In genomic region chr1:25922064-25922632, GRCh38 we compare ENCODE assay signal across 8 cellular contexts. TPM values are rescaled to one million over a fixed set of nuclear protein-coding genes. Genes with fewer than 3 reads are reported as not detected.
DNase-seq lines count a peak whose midpoint lies in the region; ATAC-seq and TF ChIP-seq lines count a peak whose summit lies in the region.

No MANE protein-coding gene starts in this region.

- no peak for TF ChIP-seq CTCF in DND-41 (IDR thresholded peaks at IDR 0.05; ENCODE audit: borderline replicate concordance, extremely low read depth, low read length, poor library complexity, severe bottlenecking)
- no peak for TF ChIP-seq CTCF in epithelial cell of proximal tubule (conservative IDR thresholded peaks at IDR 0.05; ENCODE audit: low read depth, low read length)

- peak overlapping the region; percentile 59 for H3K4me2 ChIP-seq in DND-41 (ENCODE audit: insufficient read depth, low read length)
- peak overlapping the region; percentile 96 for H3K4me2 ChIP-seq in trophoblast cell (ENCODE audit: low read length)

- no peaks in the 10 kb centered on the region for H3K79me2 ChIP-seq in DND-41 (ENCODE audit: insufficient read depth, low read length)
- peaks cover 4% of the 10 kb centered on the region for H3K79me2 ChIP-seq in trophoblast cell (ENCODE audit: control insufficient read depth, insufficient read depth, low read length, poor library complexity)

- H3K36me3 ChIP-seq in DND-41 (ENCODE audit: insufficient read depth, low read length) (no peaks in the 10 kb centered on the region), trophoblast cell (ENCODE audit: control insufficient read depth in 1 of 2, insufficient read depth in 2 of 2, low read length in 2 of 2) (no peaks in the 10 kb centered on the region)

- H3K18ac ChIP-seq in trophoblast cell (ENCODE audit: low read length): no peak overlapping the region

- H4K20me1 ChIP-seq in DND-41 (ENCODE audit: insufficient read depth, low read length): no peaks in the 10 kb centered on the region

- H2AK5ac ChIP-seq in trophoblast cell (ENCODE audit: low read length): no peak overlapping the region

- H2BK5ac ChIP-seq in trophoblast cell (ENCODE audit: low read depth, low read length, poor library complexity): no peak overlapping the region

- H4K91ac ChIP-seq in trophoblast cell (ENCODE audit: low read depth, low read length): peak overlapping the region; percentile 84

- DNase-seq in DND-41 (no peak), NCI-H748 treated with DMSO at 0.1 percent for 48 hours (lab: John Stamatoyannopoulos, UW) (peak; percentile 45), epithelial cell of proximal tubule (ENCODE audit: low read depth) (no peak), trophoblast cell (peak in 1 of 2 donors; percentile 40), MV-4-11 (lab: John Stamatoyannopoulos, UW) (no peak), hepatic stellate cell (ENCODE audit: low spot score) (no peak)

- peak overlapping the region; percentile 47; the same call in 1 of the 2 replicates for H2AFZ ChIP-seq in DND-41 (ENCODE audit: low read depth, low read length)
- peak overlapping the region; percentile 82 for H2AFZ ChIP-seq in trophoblast cell (ENCODE audit: insufficient read depth, low read length, poor library complexity)

- H3K27me3 ChIP-seq in DND-41 (ENCODE audit: insufficient read depth, low read length, poor library complexity) (peaks cover 21% of the 10 kb centered on the region), trophoblast cell (ENCODE audit: insufficient read depth, low read length) (no peaks in the 10 kb centered on the region)

- H3K14ac ChIP-seq in trophoblast cell (ENCODE audit: low read length): peak overlapping the region; percentile 79

- no peak overlapping the region for H3K4ac ChIP-seq in trophoblast cell (ENCODE audit: low read depth, low read length)

- H3K9me3 ChIP-seq in DND-41 (ENCODE audit: insufficient read depth, low read length, severe bottlenecking) (no peaks in the 10 kb centered on the region), trophoblast cell (ENCODE audit: insufficient read depth, low read depth, low read length) (no peaks in the 10 kb centered on the region)

- peak overlapping the region; percentile 85 for H4K8ac ChIP-seq in trophoblast cell (ENCODE audit: low read depth, low read length)

- peak overlapping the region; percentile 80 for H4K12ac ChIP-seq in trophoblast cell (ENCODE audit: low read depth, low read length)

- H3K4me3 ChIP-seq in DND-41 (ENCODE audit: low read depth in 1 of 2, low read length in 2 of 2) (peak overlapping the region in 1 of 2 experiments; percentile 36; a peak in 2 of 4 replicates), epithelial cell of proximal tubule (ENCODE audit: low read depth, low read length) (peak overlapping the region; percentile 65), trophoblast cell (ENCODE audit: low read depth, low read length) (peak overlapping the region; percentile 74)

- WGBS in trophoblast cell (ENCODE audit: extremely low coverage, insufficient coverage, insufficient read length): no CpG with 5 or more reads among the region's 12 CpGs

- ATAC-seq in DND-41 (ENCODE audit: insufficient read depth, low read depth) (no peak), HG03354 (IDR thresholded peaks at IDR 0.05; ENCODE audit: poor library complexity, severe bottlenecking, unreplicated experiment) (no peak), HG02642 (IDR thresholded peaks at IDR 0.05; ENCODE audit: poor library complexity, unreplicated experiment) (no peak)

- H3K27ac ChIP-seq in DND-41 (ENCODE audit: low read length) (no peak overlapping the region), trophoblast cell (ENCODE audit: low read depth, low read length) (no peak overlapping the region)

- H3K4me1 ChIP-seq in DND-41 (ENCODE audit: insufficient read depth, low read length) (peaks cover 28% of the 10 kb centered on the region), trophoblast cell (ENCODE audit: control insufficient read depth in 1 of 2, insufficient read depth in 2 of 2, low read length in 2 of 2) (peaks cover 6 to 11% of the 10 kb centered on the region in 2 experiments)

- H2BK12ac ChIP-seq in trophoblast cell (ENCODE audit: low read length): no peak overlapping the region

- no peak overlapping the region for H3K23ac ChIP-seq in trophoblast cell (ENCODE audit: low read length)

- peaks cover 6% of the 10 kb centered on the region for H3K79me1 ChIP-seq in trophoblast cell (ENCODE audit: low read length)

- H3K9ac ChIP-seq in DND-41 (ENCODE audit: low read depth, low read length) (no peak overlapping the region), trophoblast cell (ENCODE audit: low read length) (peak overlapping the region; percentile 51)

- peak overlapping the region; percentile 13 for H2BK120ac ChIP-seq in trophoblast cell (ENCODE audit: insufficient read depth, low read length, poor library complexity)

RNA-seq across cellular contexts. Expression of gene STMN1, which starts 15.9 kb away (rescaled TPM):
- 396 and 554 TPM in 2 replicates for total RNA-seq in epithelial cell of proximal tubule
- 444 and 486 TPM in 2 replicates for polyA plus RNA-seq in trophoblast cell (2013)

RNA-seq across cellular contexts. Expression of gene PAQR7, which starts 46.6 kb away (rescaled TPM):
- total RNA-seq in epithelial cell of proximal tubule: 9.4 and 15.0 TPM in 2 replicates
- 13.5 and 14.9 TPM in 2 replicates for polyA plus RNA-seq in trophoblast cell (2013)
